In the genomic region with DNA sequence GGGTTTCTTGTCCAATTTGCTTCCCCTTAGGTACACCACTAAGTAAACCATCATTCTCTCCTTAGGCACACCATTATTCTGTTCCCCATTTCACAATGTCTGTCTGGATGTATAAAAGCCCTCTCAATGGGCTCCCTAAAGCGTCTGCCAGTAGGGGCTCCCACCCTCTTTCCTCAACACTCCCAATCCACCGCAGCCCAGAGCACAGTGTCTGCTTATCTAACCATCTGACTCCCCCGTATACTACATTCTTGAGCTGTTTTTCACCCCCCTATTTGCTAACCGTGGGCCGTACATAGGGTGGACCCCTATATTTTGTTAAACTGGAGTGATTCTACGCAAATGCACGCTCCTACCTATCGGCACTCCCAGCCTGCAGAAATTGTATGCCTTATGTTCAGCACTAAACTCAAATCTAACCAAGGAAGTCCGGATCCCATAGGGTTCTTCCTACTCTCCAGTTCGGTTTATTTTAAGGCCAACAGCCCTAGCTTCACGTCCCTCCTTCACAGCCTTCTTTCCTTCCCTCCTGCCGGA, we compare ENCODE assay signal across 8 cellular contexts. TPM values are rescaled to one million over a fixed set of nuclear protein-coding genes. Genes with fewer than 3 reads are reported as not detected.
A peak's percentile ranks its signal among the peaks of the same experiment; 100 is the strongest.
DNase-seq lines count a peak whose midpoint lies in the region; ATAC-seq lines count a peak whose summit lies in the region.

No MANE protein-coding gene starts in this region.

- H3K36me3 ChIP-seq in skeletal muscle satellite cell (ENCODE audit: insufficient read depth, low read length), result peaks cover 8% of the 10 kb centered on the region

- POLR2A ChIA-PET in activated naive CD8-positive, alpha-beta T cell treated with anti-CD3 and anti-CD28 coated beads, Interleukin-2, amount 10 ng/mL, durations not matched to agents 7 days and 5 days (lab: Charles Lee), result interaction anchor here (0.6 to 2.7 kb wide), 28 partner anchors 11 to 518 kb away, joined by 3 to 23 read pairs (median 4); partner anchors contain the start of genes CDK12, IKZF3, LRRC3C and MIEN1

- peak overlapping the region; percentile 92 for H3K4me2 ChIP-seq in skeletal muscle satellite cell (ENCODE audit: low read length)

- peaks cover 3% of the 10 kb centered on the region for H3K36me3 Mint-ChIP-seq in activated naive CD8-positive, alpha-beta T cell treated with anti-CD3 and anti-CD28 coated beads, Interleukin-2, amount 10 ng/mL, durations not matched to agents 7 days and 5 days

- H3K4me1 ChIP-seq in skeletal muscle satellite cell (ENCODE audit: control insufficient read depth, insufficient read depth, low read length), result peaks cover 24% of the 10 kb centered on the region

- peaks cover 27% of the 10 kb centered on the region for H3K4me1 Mint-ChIP-seq in activated naive CD8-positive, alpha-beta T cell treated with anti-CD3 and anti-CD28 coated beads, Interleukin-2, amount 10 ng/mL, durations not matched to agents 7 days and 5 days

- H3K27me3 Mint-ChIP-seq in activated naive CD8-positive, alpha-beta T cell treated with anti-CD3 and anti-CD28 coated beads, Interleukin-2, amount 10 ng/mL, durations not matched to agents 7 days and 5 days, result peaks cover 22% of the 10 kb centered on the region

- peaks cover 3% of the 10 kb centered on the region for H3K27me3 ChIP-seq in skeletal muscle satellite cell (ENCODE audit: control insufficient read depth, insufficient read depth, low read length)

- H3K4me3 Mint-ChIP-seq in activated naive CD8-positive, alpha-beta T cell treated with anti-CD3 and anti-CD28 coated beads, Interleukin-2, amount 10 ng/mL, durations not matched to agents 7 days and 5 days, result peak overlapping the region; percentile 97

- H3K9ac ChIP-seq in skeletal muscle satellite cell (ENCODE audit: low read depth, low read length), result peak overlapping the region; percentile 74

- H3K9me3 ChIP-seq in skeletal muscle satellite cell (replicated peaks; ENCODE audit: low read length), result no peaks in the 10 kb centered on the region

- ATAC-seq in HG02678 (IDR thresholded peaks at IDR 0.05; ENCODE audit: unreplicated experiment) (peak; percentile 20), HG03135 (IDR thresholded peaks at IDR 0.05; ENCODE audit: unreplicated experiment) (no peak)
- ATAC-seq in activated naive CD8-positive, alpha-beta T cell treated with anti-CD3 and anti-CD28 coated beads, Interleukin-2, amount 10 ng/mL, durations not matched to agents 7 days and 5 days (ENCODE audit: low read depth), result peak; percentile 6

- no peaks in the 10 kb centered on the region for H3K9me3 Mint-ChIP-seq in activated naive CD8-positive, alpha-beta T cell treated with anti-CD3 and anti-CD28 coated beads, Interleukin-2, amount 10 ng/mL, durations not matched to agents 7 days and 5 days

- peak; percentile 19 for DNase-seq in stimulated activated CD4-positive, alpha-beta T cell treated with anti-CD3 and anti-CD28 coated beads, Interleukin-15, amount 100 ng/mL, for 24 hours
- DNase-seq in stimulated activated CD4-positive, alpha-beta T cell treated with anti-CD3 and anti-CD28 coated beads, Interleukin-12 subunit alpha, Interleukin-12 subunit beta, amount 100 ng/mL, for 4 hours, result no peak
- DNase-seq in NCI-H2227 treated with DMSO at 0.1 percent for 48 hours (lab: John Stamatoyannopoulos, UW), result peak; percentile 74
- DNase-seq in activated naive CD8-positive, alpha-beta T cell treated with anti-CD3 and anti-CD28 coated beads, Interleukin-2, amount 10 ng/mL, durations not matched to agents 7 days and 5 days, result no peak
- DNase-seq in hepatic stellate cell (ENCODE audit: low spot score), result peak; percentile 17

- H3K27ac Mint-ChIP-seq in activated naive CD8-positive, alpha-beta T cell treated with anti-CD3 and anti-CD28 coated beads, Interleukin-2, amount 10 ng/mL, durations not matched to agents 7 days and 5 days, result peak overlapping the region; percentile 94

- H3K4me3 ChIP-seq in skeletal muscle satellite cell (ENCODE audit: low read length), result peak overlapping the region; percentile 77

RNA-seq across cellular contexts. Expression of gene PSMD3, which starts 0.7 kb away (rescaled TPM):
- total RNA-seq in activated naive CD8-positive, alpha-beta T cell treated with anti-CD3 and anti-CD28 coated beads, Interleukin-2, amount 10 ng/mL, durations not matched to agents 7 days and 5 days, result 10 to 100 TPM; 82.5 to 87.9 TPM
- 133 and 148 TPM in 2 replicates for total RNA-seq in skeletal muscle satellite cell (2012; rRNA removed)

RNA-seq across cellular contexts. Expression of gene GSDMA, which starts 17.1 kb away (rescaled TPM):
- under 1 TPM in 1 of 2 experiments, not detected in 1; 0.26 TPM for total RNA-seq in activated naive CD8-positive, alpha-beta T cell treated with anti-CD3 and anti-CD28 coated beads, Interleukin-2, amount 10 ng/mL, durations not matched to agents 7 days and 5 days
- total RNA-seq in skeletal muscle satellite cell (2012; rRNA removed), result 0.22 TPM in 1 of 2 replicates, not detected in the other

RNA-seq across cellular contexts. Expression of gene CSF3, which starts 35.3 kb away (rescaled TPM):
- total RNA-seq in activated naive CD8-positive, alpha-beta T cell treated with anti-CD3 and anti-CD28 coated beads, Interleukin-2, amount 10 ng/mL, durations not matched to agents 7 days and 5 days, result not detected
- 6.8 and 15.1 TPM in 2 replicates for total RNA-seq in skeletal muscle satellite cell (2012; rRNA removed)

RNA-seq across cellular contexts. Expression of gene LRRC3C, which starts 52.4 kb away (rescaled TPM):
- total RNA-seq in activated naive CD8-positive, alpha-beta T cell treated with anti-CD3 and anti-CD28 coated beads, Interleukin-2, amount 10 ng/mL, durations not matched to agents 7 days and 5 days, result not detected
- total RNA-seq in skeletal muscle satellite cell (2012; rRNA removed), result not detected in 2 replicates

RNA-seq across cellular contexts. Expression of gene ORMDL3, which starts 52.5 kb away (rescaled TPM):
- 100 to 1,000 TPM; 149 to 159 TPM for total RNA-seq in activated naive CD8-positive, alpha-beta T cell treated with anti-CD3 and anti-CD28 coated beads, Interleukin-2, amount 10 ng/mL, durations not matched to agents 7 days and 5 days
- 25.6 and 26.9 TPM in 2 replicates for total RNA-seq in skeletal muscle satellite cell (2012; rRNA removed)

Comparison
In these comparisons a context has a peak if more than half of its experiments do, and no peak if none do; other contexts are left out.
1. DNase-seq: peak in stimulated activated CD4-positive, alpha-beta T cell treated with anti-CD3 and anti-CD28 coated beads, Interleukin-15, amount 100 ng/mL, for 24 hours (single experiment), NCI-H2227 treated with DMSO at 0.1 percent for 48 hours (single experiment) and hepatic stellate cell (single experiment); none in stimulated activated CD4-positive, alpha-beta T cell treated with anti-CD3 and anti-CD28 coated beads, Interleukin-12 subunit alpha, Interleukin-12 subunit beta, amount 100 ng/mL, for 4 hours (single experiment) and activated naive CD8-positive, alpha-beta T cell treated with anti-CD3 and anti-CD28 coated beads, Interleukin-2, amount 10 ng/mL, durations not matched to agents 7 days and 5 days (single experiment).